In the genomic region with DNA sequence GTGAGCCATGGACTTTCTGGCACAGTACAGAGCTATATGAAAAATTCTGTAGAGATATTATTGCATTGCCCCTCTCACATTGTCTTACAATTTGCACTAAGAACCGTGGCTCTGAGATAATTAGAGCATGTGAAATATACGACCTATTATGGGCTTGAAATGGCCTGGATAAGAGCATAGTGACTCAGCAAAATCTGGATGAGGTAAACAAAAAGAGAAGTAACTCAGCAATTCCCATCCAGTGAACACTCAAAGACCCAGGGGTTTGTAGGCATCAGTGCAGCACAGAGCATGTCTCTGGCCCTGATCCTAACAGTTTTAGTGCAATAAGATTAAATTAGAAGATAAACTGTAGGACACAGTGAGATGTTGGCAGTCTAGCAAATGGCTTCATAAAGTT, we compare ENCODE assay signal across 18 cellular contexts.
"Had no signal": no experiment of that assay in that cellular context is flagged by ENCODE, and none has a peak within 500 bp of the region (broad histone marks: within the 10 kb centered on the region; RNA-seq: fewer than 3 reads in every experiment).

No MANE protein-coding gene starts in this region.

- H3K4me1 Mint-ChIP-seq: activated naive CD4-positive, alpha-beta T cell treated with anti-CD3 and anti-CD28 coated beads, Interleukin-2, amount 50 U/mL, for 24 hours; brain; central memory CD8-positive, alpha-beta T cell; naive B cell; neural progenitor cell had no signal

- H3K36me3 ChIP-seq: gastroesophageal sphincter, neural progenitor cell, ovary had no signal

- H3K4me3 ChIP-seq: gastroesophageal sphincter, neural progenitor cell, ovary had no signal

- H3K36me3 Mint-ChIP-seq: activated naive CD4-positive, alpha-beta T cell treated with anti-CD3 and anti-CD28 coated beads, Interleukin-2, amount 50 U/mL, for 24 hours; brain; naive B cell; neural progenitor cell; type B pancreatic cell had no signal

- H3K27ac ChIP-seq: neural progenitor cell, ovary, VCaP had no signal

- H3K9me3 ChIP-seq: gastroesophageal sphincter, ovary had no signal

- H3K9me3 Mint-ChIP-seq: activated CD8-positive, alpha-beta T cell treated with anti-CD3 and anti-CD28 coated beads for 36 hours had no signal

- ATAC-seq: activated CD8-positive, alpha-beta T cell treated with anti-CD3 and anti-CD28 coated beads for 36 hours; activated T-cell treated with anti-CD3 and anti-CD28 coated beads, Interleukin-2, amount 50 U/mL, for 4 hours; effector memory CD8-positive, alpha-beta T cell; gastroesophageal sphincter; sciatic nerve; stimulated activated naive CD8-positive, alpha-beta T cell treated with anti-CD3 and anti-CD28 coated beads, Interleukin-15, Interleukin-2, amounts not matched to agents 100 U/mL and 50 U/mL, for 24 hours had no signal

- H3K27me3 Mint-ChIP-seq: activated CD8-positive, alpha-beta T cell treated with anti-CD3 and anti-CD28 coated beads for 36 hours; activated naive CD4-positive, alpha-beta T cell treated with anti-CD3 and anti-CD28 coated beads, Interleukin-2, amount 50 U/mL, for 24 hours; central memory CD8-positive, alpha-beta T cell; dendritic cell treated with granulocyte-macrophage colony-stimulating factor and Interleukin-4, amounts not matched to agents 40 ng/mL and 50 ng/mL, for 4 days; effector memory CD8-positive, alpha-beta T cell; type B pancreatic cell had no signal

- H3K27ac Mint-ChIP-seq: activated CD8-positive, alpha-beta T cell treated with anti-CD3 and anti-CD28 coated beads for 36 hours; activated naive CD4-positive, alpha-beta T cell treated with anti-CD3 and anti-CD28 coated beads, Interleukin-2, amount 50 U/mL, for 24 hours; brain; dendritic cell treated with granulocyte-macrophage colony-stimulating factor and Interleukin-4, amounts not matched to agents 40 ng/mL and 50 ng/mL, for 4 days; effector memory CD8-positive, alpha-beta T cell; naive B cell; neural progenitor cell; type B pancreatic cell had no signal

- H2AFZ ChIP-seq: neural progenitor cell had no signal

- FAIRE-seq: islet of Langerhans had no signal

- H3K4me3 Mint-ChIP-seq: activated CD8-positive, alpha-beta T cell treated with anti-CD3 and anti-CD28 coated beads for 36 hours; activated naive CD4-positive, alpha-beta T cell treated with anti-CD3 and anti-CD28 coated beads, Interleukin-2, amount 50 U/mL, for 24 hours; activated T-cell treated with anti-CD3 and anti-CD28 coated beads, Interleukin-2, amount 50 U/mL, for 4 hours; brain; central memory CD8-positive, alpha-beta T cell; dendritic cell treated with granulocyte-macrophage colony-stimulating factor and Interleukin-4, amounts not matched to agents 40 ng/mL and 50 ng/mL, for 4 days; effector memory CD8-positive, alpha-beta T cell; naive B cell; neural progenitor cell; type B pancreatic cell had no signal

- H3K27me3 ChIP-seq: gastroesophageal sphincter, neural progenitor cell, ovary had no signal

- DNase-seq: activated CD8-positive, alpha-beta T cell treated with anti-CD3 and anti-CD28 coated beads for 36 hours; activated effector memory CD4-positive, alpha-beta T cell treated with Interleukin-2 at 50 U/mL for 16 hours; activated T-cell treated with anti-CD3 and anti-CD28 coated beads, Interleukin-2, amount 50 U/mL, for 4 hours; amygdala; effector memory CD8-positive, alpha-beta T cell; naive B cell; ovary; stimulated activated naive CD8-positive, alpha-beta T cell treated with anti-CD3 and anti-CD28 coated beads, Interleukin-15, Interleukin-2, amounts not matched to agents 100 U/mL and 50 U/mL, for 24 hours had no signal

- H3K4me2 ChIP-seq: neural progenitor cell had no signal

- H3K4me1 ChIP-seq: neural progenitor cell had no signal

- H3K9ac ChIP-seq: neural progenitor cell had no signal
